8 cellular contexts compared by ENCODE assay signal in genomic region chr11:66545701-66546367, GRCh38. TPM values are rescaled to one million over a fixed set of nuclear protein-coding genes. Genes with fewer than 3 reads are reported as not detected.
DNase-seq lines count a peak whose midpoint lies in the region; ATAC-seq, FAIRE-seq and TF ChIP-seq lines count a peak whose summit lies in the region.

A gene with protein sequence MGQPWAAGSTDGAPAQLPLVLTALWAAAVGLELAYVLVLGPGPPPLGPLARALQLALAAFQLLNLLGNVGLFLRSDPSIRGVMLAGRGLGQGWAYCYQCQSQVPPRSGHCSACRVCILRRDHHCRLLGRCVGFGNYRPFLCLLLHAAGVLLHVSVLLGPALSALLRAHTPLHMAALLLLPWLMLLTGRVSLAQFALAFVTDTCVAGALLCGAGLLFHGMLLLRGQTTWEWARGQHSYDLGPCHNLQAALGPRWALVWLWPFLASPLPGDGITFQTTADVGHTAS (minus strand): TSS chr11:66546048. CDS start chr11:66546003, 45 bp downstream.

- DNase-seq in NCI-H187 (lab: John Stamatoyannopoulos, UW) (peak; percentile 89 to 91), astrocyte (ENCODE audit: low read depth) (peak; percentile 91), hepatic stellate cell (ENCODE audit: low spot score) (peak; percentile 99)
- DNase-seq in T-helper 2 cell treated with Interferon-gamma antibody and Interleukin-4, amounts not matched to agents 5 μg/mL and 100 μg/mL, for 36 hours (ENCODE audit: low spot score) = peak; percentile 97

- H3K9me3 Mint-ChIP-seq in T-helper 2 cell treated with Interferon-gamma antibody and Interleukin-4, amounts not matched to agents 5 μg/mL and 100 μg/mL, for 36 hours = no peaks in the 10 kb centered on the region
- no peaks in the 10 kb centered on the region for H3K9me3 Mint-ChIP-seq in astrocyte (ENCODE audit: unreplicated experiment)

- H3K36me3 ChIP-seq in astrocyte (ENCODE audit: insufficient read depth, low read length) (no peaks in the 10 kb centered on the region), rectal smooth muscle tissue (ENCODE audit: control insufficient read depth, insufficient read depth, low read length) (peaks cover 7% of the 10 kb centered on the region)

- H3K4me1 ChIP-seq in astrocyte (ENCODE audit: insufficient read depth, low read length) = peaks cover 28% of the 10 kb centered on the region
- H3K4me1 ChIP-seq in rectal smooth muscle tissue (ENCODE audit: control insufficient read depth, insufficient read depth, low read length) = peaks cover 6% of the 10 kb centered on the region

- peaks cover 7% of the 10 kb centered on the region for H4K20me1 ChIP-seq in astrocyte (ENCODE audit: insufficient read depth, low read length)

- peak within 1 kb of the TSS; percentile 88 for H3K4me2 ChIP-seq in astrocyte (ENCODE audit: low read length)

- ATAC-seq in GM18498 (IDR thresholded peaks at IDR 0.05; ENCODE audit: unreplicated experiment) (peak; percentile 90), HG02938 (IDR thresholded peaks at IDR 0.05; ENCODE audit: unreplicated experiment) (peak; percentile 84), GM21367 (IDR thresholded peaks at IDR 0.05; ENCODE audit: unreplicated experiment) (no peak)

- peak within 1 kb of the TSS; percentile 84 for H3K9ac ChIP-seq in astrocyte (ENCODE audit: low read length)
- peak within 1 kb of the TSS; percentile 8 for H3K9ac ChIP-seq in rectal smooth muscle tissue (ENCODE audit: low read length)

- no peaks in the 10 kb centered on the region for H3K79me2 ChIP-seq in astrocyte (ENCODE audit: insufficient read depth, low read length)

- H3K4me3 Mint-ChIP-seq in T-helper 2 cell treated with Interferon-gamma antibody and Interleukin-4, amounts not matched to agents 5 μg/mL and 100 μg/mL, for 36 hours = peak within 1 kb of the TSS; percentile 85
- peak within 1 kb of the TSS; percentile 86 for H3K4me3 Mint-ChIP-seq in astrocyte (ENCODE audit: unreplicated experiment)

- peak within 1 kb of the TSS; percentile 78 for H2AFZ ChIP-seq in astrocyte (ENCODE audit: low read depth, low read length)

- no peaks in the 10 kb centered on the region for H3K9me3 ChIP-seq in astrocyte (ENCODE audit: insufficient read depth, low read depth, low read length)

- H3K36me3 Mint-ChIP-seq in T-helper 2 cell treated with Interferon-gamma antibody and Interleukin-4, amounts not matched to agents 5 μg/mL and 100 μg/mL, for 36 hours (ENCODE audit: low read depth) = peaks cover 17% of the 10 kb centered on the region
- peaks cover 12% of the 10 kb centered on the region for H3K36me3 Mint-ChIP-seq in astrocyte (ENCODE audit: low read depth, unreplicated experiment)

- H3K27me3 Mint-ChIP-seq in T-helper 2 cell treated with Interferon-gamma antibody and Interleukin-4, amounts not matched to agents 5 μg/mL and 100 μg/mL, for 36 hours (ENCODE audit: low read depth) = peaks cover 14% of the 10 kb centered on the region
- peaks cover 27% of the 10 kb centered on the region for H3K27me3 Mint-ChIP-seq in astrocyte (ENCODE audit: low read depth, unreplicated experiment)

- H3K4me3 ChIP-seq in astrocyte (ENCODE audit: insufficient read depth, low read depth, low read length) (peak within 1 kb of the TSS; percentile 66), rectal smooth muscle tissue (ENCODE audit: low read length) (peak within 1 kb of the TSS; percentile 68)

- FAIRE-seq in astrocyte (lab: Jason Lieb, UNC) = peak; percentile 23

- H3K4me1 Mint-ChIP-seq in T-helper 2 cell treated with Interferon-gamma antibody and Interleukin-4, amounts not matched to agents 5 μg/mL and 100 μg/mL, for 36 hours (ENCODE audit: low read depth) = peaks cover 9% of the 10 kb centered on the region
- H3K4me1 Mint-ChIP-seq in astrocyte (ENCODE audit: low read depth, unreplicated experiment) = peaks cover 6% of the 10 kb centered on the region

- peak within 1 kb of the TSS; percentile 57 for H3K27ac ChIP-seq in astrocyte (ENCODE audit: low read depth, low read length)
- peak within 1 kb of the TSS; percentile 58 for H3K27ac ChIP-seq in rectal smooth muscle tissue (ENCODE audit: low read depth, low read length)

- H3K27ac Mint-ChIP-seq in T-helper 2 cell treated with Interferon-gamma antibody and Interleukin-4, amounts not matched to agents 5 μg/mL and 100 μg/mL, for 36 hours = peak within 1 kb of the TSS; percentile 58
- peak within 1 kb of the TSS; percentile 86 for H3K27ac Mint-ChIP-seq in astrocyte (ENCODE audit: unreplicated experiment)

- no peak for TF ChIP-seq CTCF in astrocyte (IDR thresholded peaks at IDR 0.05; ENCODE audit: insufficient read depth, low read depth, low read length)

- H3K27me3 ChIP-seq in astrocyte (ENCODE audit: insufficient read depth, low read length) (peaks cover 2% of the 10 kb centered on the region), rectal smooth muscle tissue (ENCODE audit: control insufficient read depth, insufficient read depth, low read length) (no peaks in the 10 kb centered on the region)

RNA-seq across cellular contexts. Expression of the gene that starts here (rescaled TPM):
- total RNA-seq in astrocyte = 13.5 and 15.6 TPM in 2 replicates
